11 cellular contexts compared by ENCODE assay signal in genomic region chr3:64489361-64490044, GRCh38.
DNase-seq lines count a peak whose midpoint lies in the region; ATAC-seq, FAIRE-seq and TF ChIP-seq lines count a peak whose summit lies in the region.
"Had no signal": no experiment of that assay in that cellular context is flagged by ENCODE, and none has a peak within 500 bp of the region (broad histone marks: within the 10 kb centered on the region; RNA-seq: fewer than 3 reads in every experiment).

No MANE protein-coding gene starts in this region.

- DNase-seq in RCC 7860 (ENCODE audit: low spot score) (peak; percentile 29), NCI-H1930 (lab: John Stamatoyannopoulos, UW) (no peak), SKM-1 treated with dmso at 0.1 percent for 144 hours (lab: John Stamatoyannopoulos, UW; ENCODE audit: unreplicated experiment) (no peak)
- no peak for DNase-seq in CD8-positive, alpha-beta memory T cell
- DNase-seq: activated naive CD4-positive, alpha-beta T cell had no signal

- no peak overlapping the region for H3K4me3 Mint-ChIP-seq in CD8-positive, alpha-beta memory T cell
- H3K4me3 Mint-ChIP-seq: memory B cell; stimulated activated naive CD8-positive, alpha-beta T cell treated with anti-CD3 and anti-CD28 coated beads, Interleukin-15, Interleukin-2, amounts not matched to agents 100 ng/mL and 50 ng/mL, for 24 hours had no signal

- H3K27me3 Mint-ChIP-seq in CD8-positive, alpha-beta memory T cell, result peaks cover 28 to 68% of the 10 kb centered on the region in 2 donors

- H3K4me1 ChIP-seq in iPS-18a (ENCODE audit: control insufficient read depth, low read depth, low read length) (peaks cover 30% of the 10 kb centered on the region), stomach smooth muscle (ENCODE audit: control insufficient read depth, insufficient read depth, low read length) (peaks cover 11% of the 10 kb centered on the region)
- no peaks in the 10 kb centered on the region for H3K4me1 ChIP-seq in CD8-positive, alpha-beta memory T cell (ENCODE audit: insufficient read depth, low read length)

- H3K36me3 ChIP-seq in iPS-18a (ENCODE audit: control insufficient read depth, low read depth, low read length) (no peaks in the 10 kb centered on the region), stomach smooth muscle (ENCODE audit: control insufficient read depth in 2 of 2, insufficient read depth in 2 of 2, low read length in 2 of 2) (no peaks in the 10 kb centered on the region)
- H3K36me3 ChIP-seq in CD8-positive, alpha-beta memory T cell (ENCODE audit: insufficient read depth, low read length), result no peaks in the 10 kb centered on the region

- no peak for ATAC-seq in GM19324 (IDR thresholded peaks at IDR 0.05; ENCODE audit: low FRiP score, unreplicated experiment)

- no peaks in the 10 kb centered on the region for H3K36me3 Mint-ChIP-seq in CD8-positive, alpha-beta memory T cell
- H3K36me3 Mint-ChIP-seq: memory B cell had no signal

- TF ChIP-seq RAD21 in Ishikawa (IDR thresholded peaks at IDR 0.05; ENCODE audit: low read depth), result no peak

- no peak for FAIRE-seq in RCC 7860 (lab: Jason Lieb, UNC)

- H3K27me3 ChIP-seq in iPS-18a (ENCODE audit: control insufficient read depth, insufficient read depth, low read length) (peaks cover 10% of the 10 kb centered on the region), stomach smooth muscle (ENCODE audit: control insufficient read depth in 1 of 2, insufficient read depth in 2 of 2, low read length in 2 of 2) (peaks cover 0 to 3% of the 10 kb centered on the region in 2 donors)
- no peaks in the 10 kb centered on the region for H3K27me3 ChIP-seq in CD8-positive, alpha-beta memory T cell (ENCODE audit: insufficient read depth, low read length, poor library complexity, severe bottlenecking)

- POLR2A ChIA-PET in CD8-positive, alpha-beta memory T cell (lab: Charles Lee), result no interaction called here

- CTCF ChIA-PET in CD8-positive, alpha-beta memory T cell (lab: Charles Lee), result no interaction called here

- H3K9me3 ChIP-seq in iPS-18a (ENCODE audit: control insufficient read depth, low read depth, low read length), result no peaks in the 10 kb centered on the region
- H3K9me3 ChIP-seq in stomach smooth muscle (ENCODE audit: control insufficient read depth in 2 of 2, low read length in 2 of 2), result no peaks in the 10 kb centered on the region
- no peaks in the 10 kb centered on the region for H3K9me3 ChIP-seq in CD8-positive, alpha-beta memory T cell (ENCODE audit: low read length)

- H3K27ac ChIP-seq in iPS-18a (ENCODE audit: low read length), result peak overlapping the region; percentile 26
- no peak overlapping the region for H3K27ac ChIP-seq in stomach smooth muscle (ENCODE audit: low read length)
- H3K27ac ChIP-seq in CD8-positive, alpha-beta memory T cell (ENCODE audit: low read depth, low read length), result no peak overlapping the region

- H3K9ac ChIP-seq in iPS-18a (ENCODE audit: low read length) (peak overlapping the region; percentile 51), stomach smooth muscle (ENCODE audit: low read length in 2 of 2) (no peak overlapping the region)

- H3K4me3 ChIP-seq in iPS-18a (ENCODE audit: low read length), result peak overlapping the region; percentile 31
- H3K4me3 ChIP-seq in stomach smooth muscle (ENCODE audit: low read length in 2 of 2), result peak overlapping the region; percentile 3 to 52
- no peak overlapping the region for H3K4me3 ChIP-seq in CD8-positive, alpha-beta memory T cell (ENCODE audit: low read length)

- no peak for TF ChIP-seq EP300 in Ishikawa (IDR thresholded peaks at IDR 0.05; ENCODE audit: borderline replicate concordance)

- no peak overlapping the region for H3K27ac Mint-ChIP-seq in CD8-positive, alpha-beta memory T cell
- H3K27ac Mint-ChIP-seq: memory B cell; stimulated activated naive CD8-positive, alpha-beta T cell treated with anti-CD3 and anti-CD28 coated beads, Interleukin-15, Interleukin-2, amounts not matched to agents 100 ng/mL and 50 ng/mL, for 24 hours had no signal

- H3K9me3 Mint-ChIP-seq in CD8-positive, alpha-beta memory T cell, result no peaks in the 10 kb centered on the region
- H3K9me3 Mint-ChIP-seq: memory B cell; stimulated activated naive CD8-positive, alpha-beta T cell treated with anti-CD3 and anti-CD28 coated beads, Interleukin-15, Interleukin-2, amounts not matched to agents 100 ng/mL and 50 ng/mL, for 24 hours had no signal

- no peaks in the 10 kb centered on the region for H3K4me1 Mint-ChIP-seq in CD8-positive, alpha-beta memory T cell

TF ChIP-seq in Ishikawa, 13 proteins besides CTCF, POLR2A, EP300 and RAD21:
- TF ChIP-seq REST (IDR thresholded peaks at IDR 0.05; ENCODE audit: low read depth), result no peak
- TF ChIP-seq, protein P1, sequence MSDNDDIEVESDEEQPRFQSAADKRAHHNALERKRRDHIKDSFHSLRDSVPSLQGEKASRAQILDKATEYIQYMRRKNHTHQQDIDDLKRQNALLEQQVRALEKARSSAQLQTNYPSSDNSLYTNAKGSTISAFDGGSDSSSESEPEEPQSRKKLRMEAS (IDR thresholded peaks at IDR 0.05), result peak; percentile 23; the same call in 1 of the 2 replicates
- TF ChIP-seq CEBPB (IDR thresholded peaks at IDR 0.05), result no peak
- TF ChIP-seq, protein P2, sequence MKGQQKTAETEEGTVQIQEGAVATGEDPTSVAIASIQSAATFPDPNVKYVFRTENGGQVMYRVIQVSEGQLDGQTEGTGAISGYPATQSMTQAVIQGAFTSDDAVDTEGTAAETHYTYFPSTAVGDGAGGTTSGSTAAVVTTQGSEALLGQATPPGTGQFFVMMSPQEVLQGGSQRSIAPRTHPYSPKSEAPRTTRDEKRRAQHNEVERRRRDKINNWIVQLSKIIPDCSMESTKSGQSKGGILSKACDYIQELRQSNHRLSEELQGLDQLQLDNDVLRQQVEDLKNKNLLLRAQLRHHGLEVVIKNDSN (IDR thresholded peaks at IDR 0.05), result peak; percentile 96
